16 cellular contexts compared by ENCODE assay signal in the genomic region with DNA sequence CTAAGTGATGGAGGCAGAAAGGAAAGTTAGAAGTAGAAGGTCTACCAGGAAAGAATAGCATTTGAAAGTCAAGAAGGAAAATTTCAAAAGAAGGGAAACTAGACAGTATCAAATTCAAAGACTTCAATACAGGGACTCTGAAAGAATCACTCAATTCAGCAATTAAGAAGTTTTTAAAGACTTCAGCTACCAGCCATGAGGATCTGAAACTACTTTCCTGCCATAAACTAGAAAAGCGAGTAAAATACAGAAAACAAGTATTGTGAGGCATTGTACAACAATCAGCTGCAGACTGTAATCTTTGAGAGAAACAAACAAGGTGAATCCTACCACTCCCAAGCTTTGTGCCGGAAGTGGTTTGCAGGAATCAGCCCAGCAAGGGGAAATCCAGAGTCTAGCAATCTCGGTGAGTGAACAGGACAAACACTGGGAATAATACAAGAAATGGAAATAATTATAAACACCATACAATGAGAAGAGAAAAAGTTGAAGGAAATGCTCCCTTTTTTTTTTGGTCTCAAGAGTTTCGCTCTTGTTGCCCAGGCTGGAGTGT.
A peak's percentile ranks its signal among the peaks of the same experiment; 100 is the strongest.
DNase-seq lines count a peak whose midpoint lies in the region; TF ChIP-seq lines count a peak whose summit lies in the region.
"Had no signal": no experiment of that assay in that cellular context is flagged by ENCODE, and none has a peak within 500 bp of the region (broad histone marks: within the 10 kb centered on the region; RNA-seq: fewer than 3 reads in every experiment).

No MANE protein-coding gene starts in this region.

- H2AFZ ChIP-seq in Karpas-422 (ENCODE audit: low read length): no peak overlapping the region
- H2AFZ ChIP-seq: hepatocyte had no signal

- no peak for TF ChIP-seq CTCF in stomach (IDR thresholded peaks at IDR 0.05)

- peaks cover 31% of the 10 kb centered on the region for H4K20me1 ChIP-seq in Karpas-422 (ENCODE audit: insufficient read depth, low read depth, low read length)

- H3K27me3 ChIP-seq in stomach (no peaks in the 10 kb centered on the region), Karpas-422 (ENCODE audit: low read length) (no peaks in the 10 kb centered on the region)
- H3K27me3 ChIP-seq: esophagus squamous epithelium, hepatocyte, right lobe of liver had no signal

- 52 to 77% (median 63%) methylated on average over 4 of the region's 4 CpGs for whole genome bisulfite sequencing in stomach, 5 donors

- H3K79me2 ChIP-seq in Karpas-422 (ENCODE audit: low read length): no peaks in the 10 kb centered on the region

- DNase-seq in NOMO-1 treated with DMSO at 0.1 percent for 48 hours (lab: John Stamatoyannopoulos, UW; ENCODE audit: unreplicated experiment) (peak; percentile 49), NOMO-1 treated with dmso at 0.1 percent for 144 hours (lab: John Stamatoyannopoulos, UW; ENCODE audit: unreplicated experiment) (no peak), NCI-H226 (peak; percentile 21), epithelial cell of prostate (ENCODE audit: low read depth, low spot score) (no peak), stomach (no peak), Karpas-422 (no peak), GOT3 (lab: John Stamatoyannopoulos, UW) (no peak), anterior cingulate cortex (lab: John Stamatoyannopoulos, UW) (no peak)
- DNase-seq: 8988T; activated CD8-positive, alpha-beta memory T cell treated with anti-CD3 and anti-CD28 coated beads, Interleukin-2, amount 50 U/mL, for 48 hours; activated naive CD8-positive, alpha-beta T cell treated with anti-CD3 and anti-CD28 coated beads, Interleukin-2, amount 50 U/mL, for 24 hours; esophagus squamous epithelium; GF-D8; right lobe of liver; stimulated activated naive CD8-positive, alpha-beta T cell treated with anti-CD3 and anti-CD28 coated beads, Interleukin-15, amount 100 ng/mL, for 72 hours had no signal

- no peak for TF ChIP-seq EP300 in stomach (IDR thresholded peaks at IDR 0.05)

- H3K4me1 ChIP-seq in stomach: peaks cover 24 to 67% (median 44%) of the 10 kb centered on the region in 4 donors
- H3K4me1 ChIP-seq in Karpas-422 (ENCODE audit: low read length): peaks cover 6% of the 10 kb centered on the region

- no peaks in the 10 kb centered on the region for H3K9me3 ChIP-seq in stomach
- H3K9me3 ChIP-seq in Karpas-422 (ENCODE audit: low read length): no peaks in the 10 kb centered on the region
- H3K9me3 ChIP-seq: esophagus squamous epithelium, right lobe of liver had no signal

- TF ChIP-seq POLR2A in stomach (IDR thresholded peaks at IDR 0.05): no peak

- H3K4me2 ChIP-seq in Karpas-422 (ENCODE audit: low read depth, low read length, poor library complexity, severe bottlenecking): no peak overlapping the region

- intact Hi-C loops in stomach (cut with DNase I; ENCODE audit: low total_unique reads): no loop called here

- H3K36me3 ChIP-seq in stomach: peaks cover 0 to 3% (median under 1%) of the 10 kb centered on the region in 4 donors
- no peaks in the 10 kb centered on the region for H3K36me3 ChIP-seq in Karpas-422 (ENCODE audit: insufficient read depth, low read length)

- H3K4me3 ChIP-seq in stomach (no peak overlapping the region), Karpas-422 (ENCODE audit: low read length) (no peak overlapping the region)
- H3K4me3 ChIP-seq: esophagus squamous epithelium, hepatocyte, right lobe of liver had no signal

- H3K9me2 ChIP-seq in Karpas-422 (replicated peaks; ENCODE audit: insufficient read depth, low read length): no peaks in the 10 kb centered on the region

- H3K27ac ChIP-seq in epithelial cell of prostate (peak overlapping the region; percentile 9), stomach (peak overlapping the region; percentile 27 to 79 (median 68)), Karpas-422 (ENCODE audit: low read length) (no peak overlapping the region)
- H3K27ac ChIP-seq: esophagus squamous epithelium, hepatocyte had no signal

- H3K9ac ChIP-seq in Karpas-422 (ENCODE audit: low read length): no peak overlapping the region

Comparison
In these comparisons a context has a peak if more than half of its experiments do, and no peak if none do; other contexts are left out.
1. DNase-seq: peak in NOMO-1 treated with DMSO at 0.1 percent for 48 hours (single experiment) and NCI-H226 (single experiment); none in NOMO-1 treated with dmso at 0.1 percent for 144 hours (single experiment), epithelial cell of prostate (single experiment), stomach (single experiment), Karpas-422 (single experiment), GOT3 (single experiment) and anterior cingulate cortex (0 of 58).